ENCODE assay signal across 1 cellular context in the genomic region with DNA sequence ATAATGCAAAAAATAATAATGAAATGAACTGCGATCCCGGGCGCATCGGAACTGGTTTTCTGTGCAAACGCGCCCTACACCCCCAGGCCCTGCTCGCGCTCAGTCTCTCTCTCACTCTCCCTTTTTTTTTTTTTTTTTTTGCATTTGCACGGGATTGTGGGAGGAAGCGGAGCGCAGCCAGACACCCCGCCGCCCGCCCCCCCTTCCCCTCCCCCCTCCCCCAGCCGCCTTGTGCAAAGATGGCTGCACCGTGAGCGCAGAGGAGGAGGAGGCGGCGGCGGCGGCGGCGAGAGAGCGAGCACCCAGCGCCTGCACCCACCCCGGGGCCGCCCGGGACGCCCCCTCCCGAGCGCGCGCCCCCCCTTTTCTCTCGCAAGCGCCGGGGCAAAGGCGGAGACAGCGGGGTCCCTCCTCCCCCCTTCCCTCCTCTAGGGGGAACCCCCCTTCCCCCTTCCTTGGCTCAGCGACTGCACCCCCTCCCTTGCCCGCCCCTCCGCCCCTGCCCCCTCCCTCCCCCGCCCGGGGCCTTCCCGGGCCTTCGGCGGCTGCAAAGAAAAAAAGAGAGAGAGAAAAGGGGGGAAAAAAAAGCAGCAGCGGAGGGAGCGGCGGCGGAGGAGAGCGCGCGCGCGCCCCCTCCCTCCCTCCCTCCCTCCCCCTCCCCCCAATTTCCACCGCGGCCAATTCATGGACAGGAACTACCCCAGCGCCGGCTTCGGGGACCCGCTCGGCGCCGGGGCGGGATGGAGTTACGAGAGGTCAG.
TF ChIP-seq lines count a peak whose summit lies in the region.

A gene with protein sequence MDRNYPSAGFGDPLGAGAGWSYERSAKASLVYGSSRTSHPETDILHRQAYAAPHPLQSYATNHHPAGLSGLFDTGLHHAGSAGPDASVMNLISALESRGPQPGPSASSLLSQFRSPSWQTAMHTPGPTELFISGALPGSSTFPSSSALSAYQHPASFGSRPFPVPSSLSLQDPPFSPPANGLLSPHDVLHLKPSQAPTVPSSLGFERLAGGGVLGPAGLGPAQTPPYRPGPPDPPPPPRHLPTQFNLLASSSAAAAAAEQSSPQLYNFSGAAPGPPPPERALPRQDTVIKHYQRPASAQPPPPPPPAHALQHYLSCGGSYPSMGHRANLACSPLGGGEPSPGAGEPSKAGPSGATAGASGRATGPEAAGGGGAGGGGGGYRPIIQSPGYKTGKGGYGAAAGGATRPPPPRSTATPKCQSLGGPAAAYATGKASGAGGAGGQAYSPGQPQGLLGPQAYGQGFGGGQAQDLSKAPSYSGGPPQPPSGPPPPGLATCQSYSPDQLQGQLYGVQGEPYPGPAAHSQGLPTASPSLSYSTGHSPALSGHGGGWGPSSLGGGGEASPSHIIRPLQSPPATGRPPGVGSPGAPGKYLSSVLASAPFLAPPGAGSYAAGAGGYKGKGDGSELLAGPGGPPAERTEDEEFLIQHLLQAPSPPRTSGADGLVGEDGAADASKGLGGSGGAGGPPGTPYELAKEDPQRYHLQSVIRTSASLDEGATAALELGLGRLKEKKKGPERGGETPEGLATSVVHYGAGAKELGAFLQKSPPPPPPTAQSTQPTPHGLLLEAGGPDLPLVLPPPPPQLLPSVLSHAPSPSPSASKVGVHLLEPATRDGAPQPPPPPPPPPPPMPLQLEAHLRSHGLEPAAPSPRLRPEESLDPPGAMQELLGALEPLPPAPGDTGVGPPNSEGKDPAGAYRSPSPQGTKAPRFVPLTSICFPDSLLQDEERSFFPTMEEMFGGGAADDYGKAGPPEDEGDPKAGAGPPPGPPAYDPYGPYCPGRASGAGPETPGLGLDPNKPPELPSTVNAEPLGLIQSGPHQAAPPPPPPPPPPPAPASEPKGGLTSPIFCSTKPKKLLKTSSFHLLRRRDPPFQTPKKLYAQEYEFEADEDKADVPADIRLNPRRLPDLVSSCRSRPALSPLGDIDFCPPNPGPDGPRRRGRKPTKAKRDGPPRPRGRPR (N-terminal part only) (plus strand): TSS at position 212 of the 760 bp plus-strand sequence. CDS start 473 bp downstream, at position 685.

TF ChIP-seq in WTC11, 78 proteins besides CTCF, POLR2A, EP300 and RAD21 (continued from another document):
- TF ChIP-seq, protein P1, sequence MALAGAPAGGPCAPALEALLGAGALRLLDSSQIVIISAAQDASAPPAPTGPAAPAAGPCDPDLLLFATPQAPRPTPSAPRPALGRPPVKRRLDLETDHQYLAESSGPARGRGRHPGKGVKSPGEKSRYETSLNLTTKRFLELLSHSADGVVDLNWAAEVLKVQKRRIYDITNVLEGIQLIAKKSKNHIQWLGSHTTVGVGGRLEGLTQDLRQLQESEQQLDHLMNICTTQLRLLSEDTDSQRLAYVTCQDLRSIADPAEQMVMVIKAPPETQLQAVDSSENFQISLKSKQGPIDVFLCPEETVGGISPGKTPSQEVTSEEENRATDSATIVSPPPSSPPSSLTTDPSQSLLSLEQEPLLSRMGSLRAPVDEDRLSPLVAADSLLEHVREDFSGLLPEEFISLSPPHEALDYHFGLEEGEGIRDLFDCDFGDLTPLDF (CRISPR knock-in tag; IDR thresholded peaks at IDR 0.05) = 0 out of 2 replicates have a peak, but pooled peaks have one; percentile 1
- TF ChIP-seq NFE2L1 (CRISPR knock-in tag; IDR thresholded peaks at IDR 0.05) (no peak), ESRRA (CRISPR knock-in tag; IDR thresholded peaks at IDR 0.05; ENCODE audit: borderline replicate concordance) (no peak), SP1 (CRISPR knock-in tag; conservative IDR thresholded peaks at IDR 0.05) (peak; percentile 29; the same call in 1 of the 2 replicates), TP53 (CRISPR knock-in tag; IDR thresholded peaks at IDR 0.05) (0 out of 2 replicates have a peak, but pooled peaks have one; percentile 21), MXD4 (CRISPR knock-in tag; IDR thresholded peaks at IDR 0.05; ENCODE audit: borderline replicate concordance) (no peak)
- TF ChIP-seq, protein P2, sequence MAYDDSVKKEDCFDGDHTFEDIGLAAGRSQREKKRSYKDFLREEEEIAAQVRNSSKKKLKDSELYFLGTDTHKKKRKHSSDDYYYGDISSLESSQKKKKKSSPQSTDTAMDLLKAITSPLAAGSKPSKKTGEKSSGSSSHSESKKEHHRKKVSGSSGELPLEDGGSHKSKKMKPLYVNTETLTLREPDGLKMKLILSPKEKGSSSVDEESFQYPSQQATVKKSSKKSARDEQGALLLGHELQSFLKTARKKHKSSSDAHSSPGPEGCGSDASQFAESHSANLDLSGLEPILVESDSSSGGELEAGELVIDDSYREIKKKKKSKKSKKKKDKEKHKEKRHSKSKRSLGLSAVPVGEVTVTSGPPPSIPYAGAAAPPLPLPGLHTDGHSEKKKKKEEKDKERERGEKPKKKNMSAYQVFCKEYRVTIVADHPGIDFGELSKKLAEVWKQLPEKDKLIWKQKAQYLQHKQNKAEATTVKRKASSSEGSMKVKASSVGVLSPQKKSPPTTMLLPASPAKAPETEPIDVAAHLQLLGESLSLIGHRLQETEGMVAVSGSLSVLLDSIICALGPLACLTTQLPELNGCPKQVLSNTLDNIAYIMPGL (CRISPR knock-in tag; IDR thresholded peaks at IDR 0.05) = no peak
- TF ChIP-seq, protein P3, sequence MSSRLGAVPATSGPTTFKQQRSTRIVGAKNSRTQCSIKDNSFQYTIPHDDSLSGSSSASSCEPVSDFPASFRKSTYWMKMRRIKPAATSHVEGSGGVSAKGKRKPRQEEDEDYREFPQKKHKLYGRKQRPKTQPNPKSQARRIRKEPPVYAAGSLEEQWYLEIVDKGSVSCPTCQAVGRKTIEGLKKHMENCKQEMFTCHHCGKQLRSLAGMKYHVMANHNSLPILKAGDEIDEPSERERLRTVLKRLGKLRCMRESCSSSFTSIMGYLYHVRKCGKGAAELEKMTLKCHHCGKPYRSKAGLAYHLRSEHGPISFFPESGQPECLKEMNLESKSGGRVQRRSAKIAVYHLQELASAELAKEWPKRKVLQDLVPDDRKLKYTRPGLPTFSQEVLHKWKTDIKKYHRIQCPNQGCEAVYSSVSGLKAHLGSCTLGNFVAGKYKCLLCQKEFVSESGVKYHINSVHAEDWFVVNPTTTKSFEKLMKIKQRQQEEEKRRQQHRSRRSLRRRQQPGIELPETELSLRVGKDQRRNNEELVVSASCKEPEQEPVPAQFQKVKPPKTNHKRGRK (CRISPR knock-in tag; IDR thresholded peaks at IDR 0.05; ENCODE audit: borderline replicate concordance) = no peak
- TF ChIP-seq, protein P4, sequence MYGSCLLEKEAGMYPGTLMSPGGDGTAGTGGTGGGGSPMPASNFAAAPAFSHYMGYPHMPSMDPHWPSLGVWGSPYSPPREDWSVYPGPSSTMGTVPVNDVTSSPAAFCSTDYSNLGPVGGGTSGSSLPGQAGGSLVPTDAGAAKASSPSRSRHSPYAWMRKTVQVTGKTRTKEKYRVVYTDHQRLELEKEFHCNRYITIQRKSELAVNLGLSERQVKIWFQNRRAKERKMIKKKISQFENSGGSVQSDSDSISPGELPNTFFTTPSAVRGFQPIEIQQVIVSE (CRISPR knock-in tag; IDR thresholded peaks at IDR 0.05; ENCODE audit: borderline replicate concordance) = no peak
- TF ChIP-seq, protein P5, sequence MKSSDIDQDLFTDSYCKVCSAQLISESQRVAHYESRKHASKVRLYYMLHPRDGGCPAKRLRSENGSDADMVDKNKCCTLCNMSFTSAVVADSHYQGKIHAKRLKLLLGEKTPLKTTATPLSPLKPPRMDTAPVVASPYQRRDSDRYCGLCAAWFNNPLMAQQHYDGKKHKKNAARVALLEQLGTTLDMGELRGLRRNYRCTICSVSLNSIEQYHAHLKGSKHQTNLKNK (CRISPR knock-in tag; IDR thresholded peaks at IDR 0.05) = no peak
TF ChIP-seq in WTC11: peak in this region for 4.
